ENCODE assay signal across 23 cellular contexts in genomic region chr14:25055005-25055404, GRCh38. TPM values are rescaled to one million over a fixed set of nuclear protein-coding genes. Genes with fewer than 3 reads are reported as not detected.
"Had no signal": no experiment of that assay in that cellular context is flagged by ENCODE, and none has a peak within 500 bp of the region (broad histone marks: within the 10 kb centered on the region; RNA-seq: fewer than 3 reads in every experiment).

No MANE protein-coding gene starts in this region.

- H3K4me2 ChIP-seq: hepatocyte had no signal

- DNase-seq: dermis blood vessel endothelial cell; dorsolateral prefrontal cortex; effector CD4-positive, alpha-beta T cell; effector memory CD4-positive, alpha-beta T cell; foreskin keratinocyte; heart left ventricle; hypothalamus; immature natural killer cell; islet precursor cell; kidney; kidney glomerular epithelial cell; left lung; left ventricle myocardium superior; lower lobe of right lung; mesenchymal stem cell had no signal

- ATAC-seq: foreskin keratinocyte, gastroesophageal sphincter, heart left ventricle, left lung, left ventricle myocardium superior, lower lobe of right lung had no signal

- H3K9me3 ChIP-seq: esophagus muscularis mucosa, gastroesophageal sphincter, heart left ventricle, left lung, lower lobe of right lung had no signal

- H3K4me3 Mint-ChIP-seq: immature natural killer cell, mesothelial cell of epicardium had no signal

- H3K4me3 ChIP-seq: coronary artery, dorsolateral prefrontal cortex, esophagus muscularis mucosa, gastroesophageal sphincter, heart left ventricle, hepatocyte, left lung, lower lobe of right lung had no signal

- H3K27ac ChIP-seq: coronary artery, esophagus muscularis mucosa, foreskin keratinocyte, gastroesophageal sphincter, heart left ventricle, hepatocyte, left lung, lower lobe of right lung had no signal

- H3K27ac Mint-ChIP-seq: immature natural killer cell had no signal

- H3K36me3 ChIP-seq: esophagus muscularis mucosa, gastroesophageal sphincter, heart left ventricle, left lung, lower lobe of right lung had no signal

- H3K27me3 ChIP-seq: dorsolateral prefrontal cortex, gastroesophageal sphincter, hepatocyte had no signal

- H2AFZ ChIP-seq: hepatocyte had no signal

- FAIRE-seq: colon, endothelial cell of umbilical vein, frontal cortex, kidney had no signal

- H3K36me3 Mint-ChIP-seq: mesothelial cell of epicardium had no signal

RNA-seq across cellular contexts. Expression of gene STXBP6, which starts 5.1 kb away (rescaled TPM):
- total RNA-seq: endothelial cell of umbilical vein had no signal
- polyA plus RNA-seq: immature natural killer cell had no signal
